ENCODE assay signal across 8 cellular contexts in the genomic region with DNA sequence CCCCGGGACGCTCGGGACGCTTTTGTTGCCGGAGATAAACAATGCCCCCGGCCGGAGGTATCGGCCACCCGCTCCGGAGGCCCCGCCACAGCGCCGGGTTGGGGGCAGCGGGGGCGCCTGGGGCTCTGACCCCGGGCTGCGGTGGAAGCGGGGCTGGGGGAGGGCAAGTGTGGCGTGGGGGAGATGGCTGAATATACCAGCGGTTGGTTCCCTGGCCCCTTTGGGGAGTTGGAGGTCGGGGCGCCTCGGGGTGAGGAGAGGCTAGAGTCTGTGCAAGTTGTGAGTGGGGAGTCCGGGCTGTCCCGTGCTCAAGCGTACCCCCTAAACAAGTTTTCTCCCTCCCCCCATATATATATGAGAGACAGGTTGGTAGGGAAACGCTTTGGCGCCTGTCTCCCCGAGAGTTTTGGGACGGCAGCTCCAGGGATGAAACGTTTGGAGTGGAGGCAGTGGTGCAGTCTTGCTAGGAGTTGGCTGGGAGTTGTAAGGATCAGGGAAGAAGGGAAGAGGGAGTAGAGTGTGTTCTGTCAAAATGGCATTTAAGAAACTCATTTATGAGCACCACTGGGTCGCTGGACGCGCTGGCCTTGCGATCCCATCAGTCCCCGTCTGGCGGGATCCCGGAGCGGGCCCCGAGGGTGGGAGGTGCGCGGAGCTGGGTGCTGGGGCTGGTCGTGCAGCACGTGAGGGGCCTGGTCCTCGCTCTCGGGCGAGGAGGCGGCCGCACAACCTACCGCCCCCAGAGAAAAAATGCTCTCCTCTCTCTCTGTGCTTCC. TPM values are rescaled to one million over a fixed set of nuclear protein-coding genes. Genes with fewer than 3 reads are reported as not detected.
A peak's percentile ranks its signal among the peaks of the same experiment; 100 is the strongest.
DNase-seq lines count a peak whose midpoint lies in the region; ATAC-seq and TF ChIP-seq lines count a peak whose summit lies in the region.

No MANE protein-coding gene starts in this region.

- no peaks in the 10 kb centered on the region for H4K20me1 ChIP-seq in GM23248 (ENCODE audit: insufficient read depth)
- H4K20me1 ChIP-seq in fibroblast of lung (ENCODE audit: control insufficient read depth, extremely low read depth, insufficient read depth, low read length), result no peaks in the 10 kb centered on the region

- H3K27me3 ChIP-seq in GM23248 (replicated peaks; ENCODE audit: insufficient read depth) (no peaks in the 10 kb centered on the region), fibroblast of lung (ENCODE audit: control insufficient read depth, insufficient read depth, low read length) (no peaks in the 10 kb centered on the region), neuron (ENCODE audit: insufficient read depth, low read length) (no peaks in the 10 kb centered on the region)

- H3K9me3 ChIP-seq in GM23248 (ENCODE audit: low read depth) (no peaks in the 10 kb centered on the region), fibroblast of lung (ENCODE audit: control insufficient read depth, insufficient read depth, low read depth, low read length) (no peaks in the 10 kb centered on the region), neuron (ENCODE audit: low read length) (no peaks in the 10 kb centered on the region)

- H3K36me3 ChIP-seq in GM23248 (ENCODE audit: low read depth) (no peaks in the 10 kb centered on the region), fibroblast of lung (ENCODE audit: control insufficient read depth, insufficient read depth, low read length) (no peaks in the 10 kb centered on the region), neuron (ENCODE audit: insufficient read depth, low read length) (no peaks in the 10 kb centered on the region)

- DNase-seq in AG08395 (ENCODE audit: low spot score), result peak; percentile 25
- DNase-seq in GM23248, result peak; percentile 54
- DNase-seq in fibroblast of lung (ENCODE audit: low read depth in 2 of 2), result peak in 1 of 2 donors; percentile 34
- DNase-seq in NCI-H748 (lab: John Stamatoyannopoulos, UW; ENCODE audit: unreplicated experiment), result no peak

- no peak overlapping the region for H3K27ac ChIP-seq in GM23248
- peak overlapping the region; percentile 50 for H3K27ac ChIP-seq in fibroblast of lung (ENCODE audit: insufficient read depth, low read length)

- TF ChIP-seq CTCF in WI38 (IDR thresholded peaks at IDR 0.05; ENCODE audit: low read depth, low read length) (no peak), fibroblast of lung (conservative IDR thresholded peaks at IDR 0.05 in 1 of 2, IDR thresholded peaks at IDR 0.05 in 1 of 2; ENCODE audit: low read depth in 1 of 2, low read length in 2 of 2) (no peak)

- ATAC-seq in HG02852 (IDR thresholded peaks at IDR 0.05; ENCODE audit: unreplicated experiment) (no peak), HG02642 (IDR thresholded peaks at IDR 0.05; ENCODE audit: poor library complexity, unreplicated experiment) (no peak)

- H2AFZ ChIP-seq in GM23248 (peak overlapping the region; percentile 89), fibroblast of lung (ENCODE audit: low read length) (peak overlapping the region; percentile 58), neuron (ENCODE audit: low read depth, low read length) (peak overlapping the region; percentile 96)

- in situ Hi-C loops in GM23248 (cut with MboI), result no loop called here

- peaks cover 8% of the 10 kb centered on the region; the same call in 1 of the 2 replicates for H3F3A ChIP-seq in GM23248 (ENCODE audit: insufficient read depth)

- no peaks in the 10 kb centered on the region for H3K9me2 ChIP-seq in GM23248 (ENCODE audit: insufficient read depth)

- peak overlapping the region; percentile 75 for H3K4me3 ChIP-seq in GM23248
- peak overlapping the region; percentile 80 for H3K4me3 ChIP-seq in WI38 (ENCODE audit: low read depth, low read length)
- peak overlapping the region; percentile 80 to 95 (median 91) for H3K4me3 ChIP-seq in fibroblast of lung (replicated peaks in 1 of 4; ENCODE audit: control extremely low read depth in 1 of 4, insufficient read depth in 1 of 4, low read depth in 3 of 4, low read length in 4 of 4)
- H3K4me3 ChIP-seq in neuron (ENCODE audit: low read length), result peak overlapping the region; percentile 84

- H3K4me1 ChIP-seq in GM23248 (ENCODE audit: insufficient read depth) (peaks cover 21% of the 10 kb centered on the region), fibroblast of lung (ENCODE audit: control insufficient read depth, extremely low read depth, insufficient read depth, low read length) (peaks cover 4% of the 10 kb centered on the region), neuron (ENCODE audit: insufficient read depth, low read length) (peaks cover 23% of the 10 kb centered on the region)

- H3K9ac ChIP-seq in GM23248 (peak overlapping the region; percentile 62), fibroblast of lung (ENCODE audit: insufficient read depth, low read length) (peak overlapping the region; percentile 71)

- H3K79me2 ChIP-seq in GM23248 (ENCODE audit: insufficient read depth), result peaks cover 7% of the 10 kb centered on the region; the same call in 1 of the 2 replicates
- H3K79me2 ChIP-seq in fibroblast of lung (ENCODE audit: control insufficient read depth, insufficient read depth, low read length), result peaks cover 25% of the 10 kb centered on the region

- WGBS in GM23248 (ENCODE audit: low coverage in 1 of 2, low lambda C conversion rate in 2 of 2, missing lambda C conversion rate in 2 of 2), 2 experiments, result 3% methylated on average over 29 to 49 of the region's 50 CpGs

- peak overlapping the region; percentile 82 for H3K4me2 ChIP-seq in GM23248 (ENCODE audit: unreplicated experiment)
- H3K4me2 ChIP-seq in fibroblast of lung (ENCODE audit: extremely low read depth, insufficient read depth, low read length), result peak overlapping the region; percentile 90

RNA-seq across cellular contexts. Expression of gene TET1, which starts 1.0 kb away (rescaled TPM):
- total RNA-seq in GM23248 (2014; rRNA removed; shearing (Covaris generic)), result 1.3 and 2.1 TPM in 2 replicates
- polyA plus RNA-seq in GM23248 (2016; fragmentation: Nextera tagmentation; extraction: Ambion mirVana), result 0.68 and 0.84 TPM in 2 replicates
- 3.3 and 3.6 TPM in 2 replicates for total RNA-seq in fibroblast of lung
- polyA plus RNA-seq in fibroblast of lung, result 1.2 and 4.7 TPM in 2 replicates
- polyA plus RNA-seq in fibroblast of lung (2012), result 0.41 and 1.9 TPM in 2 replicates
- polyA minus RNA-seq in fibroblast of lung (ENCODE audit: low replicate concordance), result 2.1 and 5.1 TPM in 2 replicates

RNA-seq across cellular contexts. Expression of gene SLC25A16, which starts 33.8 kb away (rescaled TPM):
- total RNA-seq in GM23248 (2014; rRNA removed; shearing (Covaris generic)), result 20.8 and 24.9 TPM in 2 replicates
- polyA plus RNA-seq in GM23248 (2016; fragmentation: Nextera tagmentation; extraction: Ambion mirVana) (9.4 and 11.1 TPM in 2 replicates), fibroblast of lung (24.1 and 29.5 TPM in 2 replicates)
- total RNA-seq in fibroblast of lung, result 8.2 and 15.7 TPM in 2 replicates
- 12.8 and 13.9 TPM in 2 replicates for polyA plus RNA-seq in fibroblast of lung (2012)
- polyA minus RNA-seq in fibroblast of lung (ENCODE audit: low replicate concordance), result 2.5 and 3.1 TPM in 2 replicates
